In the genomic region with DNA sequence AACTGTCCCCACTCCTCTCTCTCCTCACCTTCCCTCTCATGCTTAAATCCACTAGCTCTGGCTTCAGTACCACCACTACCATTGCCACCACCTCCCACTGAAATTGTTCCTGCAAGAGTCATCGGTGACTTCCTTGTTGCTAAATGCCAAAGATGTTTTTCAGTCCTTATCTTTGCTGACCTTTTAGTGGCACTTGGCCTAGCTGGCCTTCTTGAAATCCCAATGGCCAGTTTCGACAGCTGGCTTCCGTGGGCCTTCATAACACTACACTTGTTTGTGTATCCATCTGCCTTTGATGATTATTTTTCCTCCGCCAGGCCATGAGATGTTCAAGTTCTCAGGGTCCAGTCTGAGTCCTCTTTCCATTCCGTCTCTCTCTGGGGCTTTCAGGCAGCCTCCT, we compare ENCODE assay signal across 16 cellular contexts.
DNase-seq lines count a peak whose midpoint lies in the region; ATAC-seq and TF ChIP-seq lines count a peak whose summit lies in the region.
"Had no signal": no experiment of that assay in that cellular context is flagged by ENCODE, and none has a peak within 500 bp of the region (broad histone marks: within the 10 kb centered on the region; RNA-seq: fewer than 3 reads in every experiment).

No MANE protein-coding gene starts in this region.

- H3K9me3 ChIP-seq in SK-N-SH (no peaks in the 10 kb centered on the region), smooth muscle cell (replicated peaks; ENCODE audit: low read depth) (no peaks in the 10 kb centered on the region)
- H3K9me3 ChIP-seq: suprapubic skin had no signal

- TF ChIP-seq RAD21 in SK-N-SH (IDR thresholded peaks at IDR 0.05; ENCODE audit: low read length) = no peak

- H3K79me2 ChIP-seq in SK-N-SH (ENCODE audit: insufficient read depth) = no peaks in the 10 kb centered on the region
- H3K79me2 ChIP-seq in smooth muscle cell (ENCODE audit: low read depth) = no peaks in the 10 kb centered on the region

- peaks cover 0 to 38% of the 10 kb centered on the region in 2 experiments; a peak in 2 of 4 replicates for H3K4me1 ChIP-seq in SK-N-SH (ENCODE audit: control insufficient read depth in 1 of 2, insufficient read depth in 2 of 2, low read depth in 1 of 2, low read length in 1 of 2)
- H3K4me1 ChIP-seq in smooth muscle cell (ENCODE audit: low read depth) = no peaks in the 10 kb centered on the region
- H3K4me1 ChIP-seq: suprapubic skin had no signal

- no peaks in the 10 kb centered on the region for H3K27me3 ChIP-seq in SK-N-SH (ENCODE audit: insufficient read depth)
- no peaks in the 10 kb centered on the region for H3K27me3 ChIP-seq in smooth muscle cell (ENCODE audit: low read depth)
- H3K27me3 ChIP-seq: suprapubic skin had no signal

- TF ChIP-seq EP300 in SK-N-SH (IDR thresholded peaks at IDR 0.05; ENCODE audit: borderline replicate concordance in 1 of 2, low read depth in 1 of 2, low read length in 1 of 2) = no peak

- CTCF ChIA-PET in SK-N-SH (lab: Yijun Ruan, JAX) = no interaction called here

- no peaks in the 10 kb centered on the region for H3K9me2 ChIP-seq in SK-N-SH

- H4K20me1 ChIP-seq in SK-N-SH (ENCODE audit: insufficient read depth) (no peaks in the 10 kb centered on the region), smooth muscle cell (ENCODE audit: low read depth) (no peaks in the 10 kb centered on the region)

- H3K27ac ChIP-seq in SK-N-SH (ENCODE audit: low read depth in 2 of 2, low read length in 1 of 2) (no peak overlapping the region), smooth muscle cell (ENCODE audit: low read depth) (no peak overlapping the region)
- H3K27ac ChIP-seq: 22Rv1, suprapubic skin had no signal

- WGBS in SK-N-SH (ENCODE audit: low lambda C conversion rate) = 47% methylated on average over 5 of the region's 5 CpGs
- WGBS in smooth muscle cell (ENCODE audit: low lambda C conversion rate) = 34% methylated on average over 5 of the region's 5 CpGs

- DNase-seq in SK-N-SH = no peak
- DNase-seq in RKO (ENCODE audit: low spot score) = peak; percentile 4
- peak; percentile 32 for DNase-seq in fibroblast of villous mesenchyme (ENCODE audit: low read depth)
- DNase-seq in smooth muscle cell (lab: John Stamatoyannopoulos, UW; ENCODE audit: unreplicated experiment) = no peak
- DNase-seq in head of caudate nucleus = no peak
- no peak for DNase-seq in stimulated activated CD4-positive, alpha-beta T cell treated with anti-CD3 and anti-CD28 coated beads, Interleukin-1b, Interleukin-23, amount 100 ng/mL, for 48 hours
- DNase-seq: activated CD8-positive, alpha-beta T cell treated with anti-CD3 and anti-CD28 coated beads, Interleukin-2, amount 10 ng/mL, durations not matched to agents 7 days and 5 days; Kasumi-1; NCI-H1694 treated with DMSO at 0.1 percent for 48 hours; NCI-H774; SIG-M5; stimulated activated CD4-positive, alpha-beta T cell treated with anti-CD3 and anti-CD28 coated beads, Interleukin-12 subunit alpha, Interleukin-12 subunit beta, amount 100 ng/mL, for 4 hours had no signal

- H3F3A ChIP-seq in SK-N-SH (replicated peaks; ENCODE audit: insufficient read depth) = no peaks in the 10 kb centered on the region
- H3F3A ChIP-seq in smooth muscle cell (ENCODE audit: low read depth) = no peaks in the 10 kb centered on the region

- no peak overlapping the region for H3K4me3 ChIP-seq in SK-N-SH (ENCODE audit: low read depth in 2 of 2, low read length in 1 of 2)
- H3K4me3 ChIP-seq in fibroblast of villous mesenchyme (ENCODE audit: low read depth, low read length) = no peak overlapping the region
- no peak overlapping the region for H3K4me3 ChIP-seq in smooth muscle cell
- H3K4me3 ChIP-seq: suprapubic skin had no signal

- H3K36me3 ChIP-seq in SK-N-SH (replicated peaks in 1 of 2; ENCODE audit: control insufficient read depth in 1 of 2, insufficient read depth in 2 of 2, low read length in 1 of 2) (no peaks in the 10 kb centered on the region), smooth muscle cell (ENCODE audit: low read depth) (no peaks in the 10 kb centered on the region)
- H3K36me3 ChIP-seq: suprapubic skin had no signal

- ATAC-seq in SK-N-SH treated with all-trans-retinoic acid at 6 μM for 48 hours = no peak
- no peak for ATAC-seq in GM21717 (IDR thresholded peaks at IDR 0.05; ENCODE audit: unreplicated experiment)
- ATAC-seq: activated CD8-positive, alpha-beta T cell treated with anti-CD3 and anti-CD28 coated beads, Interleukin-2, amount 10 ng/mL, durations not matched to agents 7 days and 5 days had no signal

- POLR2A ChIA-PET in SK-N-SH (lab: Yijun Ruan, JAX) = interaction anchor here (0.8 kb wide), 1 partner anchor 112 kb away, joined by 3 read pairs; no protein-coding TSS in a partner anchor

- TF ChIP-seq CTCF in SK-N-SH (IDR thresholded peaks at IDR 0.05) (no peak), fibroblast of villous mesenchyme (IDR thresholded peaks at IDR 0.05; ENCODE audit: insufficient read depth, low read depth, low read length) (no peak), smooth muscle cell (IDR thresholded peaks at IDR 0.05; ENCODE audit: borderline replicate concordance, insufficient read depth, poor library complexity, severe bottlenecking) (no peak)

- intact Hi-C loops in head of caudate nucleus (cut with DNase I) = no loop called here

- H2AFZ ChIP-seq in SK-N-SH (ENCODE audit: low read depth) = peak overlapping the region; percentile 9; the same call in 1 of the 2 replicates
- no peak overlapping the region for H2AFZ ChIP-seq in smooth muscle cell (ENCODE audit: low read depth)

- no peak overlapping the region for H3K4me2 ChIP-seq in SK-N-SH
- H3K4me2 ChIP-seq in smooth muscle cell = peak overlapping the region; percentile 41

- H3K9ac ChIP-seq in SK-N-SH (no peak overlapping the region), smooth muscle cell (ENCODE audit: low read depth) (no peak overlapping the region)

TF ChIP-seq in SK-N-SH, 30 proteins besides CTCF, POLR2A, EP300 and RAD21:
- TF ChIP-seq YY1 (IDR thresholded peaks at IDR 0.05; ENCODE audit: low read depth) = no peak
- no peak for TF ChIP-seq TCF12 (IDR thresholded peaks at IDR 0.05)
- TF ChIP-seq, protein P1, sequence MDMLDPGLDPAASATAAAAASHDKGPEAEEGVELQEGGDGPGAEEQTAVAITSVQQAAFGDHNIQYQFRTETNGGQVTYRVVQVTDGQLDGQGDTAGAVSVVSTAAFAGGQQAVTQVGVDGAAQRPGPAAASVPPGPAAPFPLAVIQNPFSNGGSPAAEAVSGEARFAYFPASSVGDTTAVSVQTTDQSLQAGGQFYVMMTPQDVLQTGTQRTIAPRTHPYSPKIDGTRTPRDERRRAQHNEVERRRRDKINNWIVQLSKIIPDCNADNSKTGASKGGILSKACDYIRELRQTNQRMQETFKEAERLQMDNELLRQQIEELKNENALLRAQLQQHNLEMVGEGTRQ (IDR thresholded peaks at IDR 0.05; ENCODE audit: borderline replicate concordance, low read depth, low read length) = no peak
- no peak for TF ChIP-seq POLR2AphosphoS5 (IDR thresholded peaks at IDR 0.05; ENCODE audit: low read depth, low read length)

TF ChIP-seq in SK-N-SH treated with all-trans-retinoic acid at 6 μM for 48 hours, 23 proteins besides CTCF, POLR2A, EP300 and RAD21:
- no peak for TF ChIP-seq RARB (CRISPR knock-in tag; IDR thresholded peaks at IDR 0.05)
- no peak for TF ChIP-seq ARNTL (CRISPR knock-in tag; IDR thresholded peaks at IDR 0.05; ENCODE audit: borderline replicate concordance, low read depth)
- no peak for TF ChIP-seq ZNF70 (CRISPR knock-in tag; IDR thresholded peaks at IDR 0.05)
- TF ChIP-seq, protein P2, sequence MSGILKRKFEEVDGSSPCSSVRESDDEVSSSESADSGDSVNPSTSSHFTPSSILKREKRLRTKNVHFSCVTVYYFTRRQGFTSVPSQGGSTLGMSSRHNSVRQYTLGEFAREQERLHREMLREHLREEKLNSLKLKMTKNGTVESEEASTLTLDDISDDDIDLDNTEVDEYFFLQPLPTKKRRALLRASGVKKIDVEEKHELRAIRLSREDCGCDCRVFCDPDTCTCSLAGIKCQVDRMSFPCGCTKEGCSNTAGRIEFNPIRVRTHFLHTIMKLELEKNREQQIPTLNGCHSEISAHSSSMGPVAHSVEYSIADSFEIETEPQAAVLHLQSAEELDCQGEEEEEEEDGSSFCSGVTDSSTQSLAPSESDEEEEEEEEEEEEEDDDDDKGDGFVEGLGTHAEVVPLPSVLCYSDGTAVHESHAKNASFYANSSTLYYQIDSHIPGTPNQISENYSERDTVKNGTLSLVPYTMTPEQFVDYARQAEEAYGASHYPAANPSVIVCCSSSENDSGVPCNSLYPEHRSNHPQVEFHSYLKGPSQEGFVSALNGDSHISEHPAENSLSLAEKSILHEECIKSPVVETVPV (CRISPR knock-in tag; IDR thresholded peaks at IDR 0.05) = no peak
- TF ChIP-seq PPARA (CRISPR knock-in tag; IDR thresholded peaks at IDR 0.05; ENCODE audit: borderline replicate concordance) = no peak
- TF ChIP-seq ZNF8 (CRISPR knock-in tag; IDR thresholded peaks at IDR 0.05) = no peak
- no peak for TF ChIP-seq BACH2 (CRISPR knock-in tag; IDR thresholded peaks at IDR 0.05; ENCODE audit: borderline replicate concordance)
TF ChIP-seq in SK-N-SH treated with all-trans-retinoic acid at 6 μM for 48 hours: peak in this region for 0.

Comparison
In these comparisons a context has a peak if more than half of its experiments do, and no peak if none do; other contexts are left out.
1. DNase-seq: peak in RKO (single experiment) and fibroblast of villous mesenchyme (single experiment); none in SK-N-SH (single experiment), smooth muscle cell (single experiment), head of caudate nucleus (0 of 42) and stimulated activated CD4-positive, alpha-beta T cell treated with anti-CD3 and anti-CD28 coated beads, Interleukin-1b, Interleukin-23, amount 100 ng/mL, for 48 hours (single experiment).